22 cellular contexts compared by ENCODE assay signal in the genomic region with DNA sequence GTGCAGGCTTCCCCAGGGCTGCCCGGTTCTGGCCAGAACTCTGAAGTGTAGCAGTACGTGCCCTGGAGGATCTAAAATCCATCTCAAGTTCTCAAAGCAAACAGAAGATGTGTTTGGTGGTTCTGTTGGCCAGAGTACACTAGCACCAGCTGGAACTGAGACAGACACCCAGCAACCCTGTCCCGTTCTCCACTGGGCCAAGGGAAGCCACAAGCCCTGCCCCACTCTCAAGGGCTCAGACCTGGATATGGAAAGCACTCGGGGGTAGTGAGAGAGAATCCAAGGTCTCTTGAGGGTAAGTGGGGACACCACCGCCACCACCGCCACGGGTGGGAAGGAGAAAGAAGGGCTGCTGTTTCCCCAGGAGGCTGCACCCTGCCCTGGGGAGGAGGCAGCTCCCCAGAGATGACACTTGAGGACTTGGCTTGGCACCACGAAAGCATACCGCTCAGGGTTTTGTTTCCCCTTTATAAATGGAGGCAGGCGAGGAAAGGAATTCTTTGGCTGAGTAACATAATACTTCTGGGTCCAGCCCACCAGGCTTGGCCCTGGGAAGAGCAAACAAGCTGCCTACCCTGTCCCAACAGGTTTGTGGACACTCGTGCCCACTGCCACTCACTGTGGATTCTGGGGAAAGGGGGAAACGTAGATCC. TPM values are rescaled to one million over a fixed set of nuclear protein-coding genes. Genes with fewer than 3 reads are reported as not detected.
A peak's percentile ranks its signal among the peaks of the same experiment; 100 is the strongest.
DNase-seq lines count a peak whose midpoint lies in the region; ATAC-seq, FAIRE-seq and TF ChIP-seq lines count a peak whose summit lies in the region.
"Had no signal": no experiment of that assay in that cellular context is flagged by ENCODE, and none has a peak within 500 bp of the region (broad histone marks: within the 10 kb centered on the region; RNA-seq: fewer than 3 reads in every experiment).

No MANE protein-coding gene starts in this region.

- H3K4me3 ChIP-seq in BLaER1 treated with 17β-estradiol and CSF1 and Interleukin-3, amounts not matched to agents 10 nM and 100 nM, result no peak overlapping the region
- H3K4me3 ChIP-seq in lower lobe of right lung, result no peak overlapping the region
- H3K4me3 ChIP-seq: dorsolateral prefrontal cortex, K562, mucosa of descending colon, right atrium auricular region had no signal

- H3K9me3 ChIP-seq in BLaER1 treated with 17β-estradiol and CSF1 and Interleukin-3, amounts not matched to agents 10 nM and 100 nM (replicated peaks in 1 of 11), result no peaks in the 10 kb centered on the region
- no peaks in the 10 kb centered on the region for H3K9me3 ChIP-seq in lower lobe of right lung
- H3K9me3 ChIP-seq: mucosa of descending colon, neutrophil, right atrium auricular region had no signal

- TF ChIP-seq CTCF in lower lobe of right lung (IDR thresholded peaks at IDR 0.05), result no peak

- H3K36me3 ChIP-seq in BLaER1 treated with 17β-estradiol and CSF1 and Interleukin-3, amounts not matched to agents 10 nM and 100 nM, result no peaks in the 10 kb centered on the region
- no peaks in the 10 kb centered on the region for H3K36me3 ChIP-seq in lower lobe of right lung
- H3K36me3 ChIP-seq: neutrophil, right atrium auricular region had no signal

- H3K27me3 ChIP-seq in BLaER1 treated with 17β-estradiol and CSF1 and Interleukin-3, amounts not matched to agents 10 nM and 100 nM, result no peaks in the 10 kb centered on the region
- H3K27me3 ChIP-seq in lower lobe of right lung (ENCODE audit: low read depth), result no peaks in the 10 kb centered on the region
- H3K27me3 ChIP-seq: right atrium auricular region had no signal

- FAIRE-seq in GM12892 (lab: Jason Lieb, UNC), result peak; percentile 85
- FAIRE-seq: frontal cortex, K562 had no signal

- H4K20me1 ChIP-seq in BLaER1 treated with 17β-estradiol and CSF1 and Interleukin-3, amounts not matched to agents 10 nM and 100 nM, result no peaks in the 10 kb centered on the region; a peak in 1 of 22 replicates

- TF ChIP-seq POLR2A in GM12892 (IDR thresholded peaks at IDR 0.05; ENCODE audit: low read depth, low read length), result no peak

- 0 out of 22 replicates have a peak overlapping the region, but pooled peaks of 1 of the 11 experiments have one; percentile 18 for H3K9ac ChIP-seq in BLaER1 treated with 17β-estradiol and CSF1 and Interleukin-3, amounts not matched to agents 10 nM and 100 nM

- intact Hi-C loops in lower lobe of right lung (cut with DNase I), result no loop called here

- H3K4me1 ChIP-seq in BLaER1 treated with 17β-estradiol and CSF1 and Interleukin-3, amounts not matched to agents 10 nM and 100 nM, result peaks cover 21 to 63% (median 55%) of the 10 kb centered on the region in 10 experiments
- no peaks in the 10 kb centered on the region for H3K4me1 ChIP-seq in lower lobe of right lung

- peak overlapping the region in 9 of 11 experiments; percentile 49 to 95 (median 82); a peak in 17 of 22 replicates for H3K4me2 ChIP-seq in BLaER1 treated with 17β-estradiol and CSF1 and Interleukin-3, amounts not matched to agents 10 nM and 100 nM

- DNase-seq in GM12892 (ENCODE audit: insufficient read length), result no peak
- peak; percentile 43 for DNase-seq in NCI-H2107 (lab: John Stamatoyannopoulos, UW)
- no peak for DNase-seq in lower lobe of right lung
- no peak for DNase-seq in Kasumi-1 (lab: John Stamatoyannopoulos, UW)
- DNase-seq in mesenteric fat pad (ENCODE audit: low spot score), result no peak
- DNase-seq: activated naive CD8-positive, alpha-beta T cell treated with anti-CD3 and anti-CD28 coated beads, Interleukin-2, amount 50 U/mL, for 24 hours; CD8-positive, alpha-beta T cell; dorsolateral prefrontal cortex; HFFc6; mucosa of descending colon; NCI-H526 treated with DMSO at 0.1 percent for 48 hours; stimulated activated naive CD4-positive, alpha-beta T cell treated with Interleukin-2 at 50 U/mL for 16 hours; T-helper 9 cell had no signal

- peak; percentile 40 to 45 for ATAC-seq in lower lobe of right lung
- ATAC-seq in GM18858 (IDR thresholded peaks at IDR 0.05; ENCODE audit: unreplicated experiment), result no peak
- no peak for ATAC-seq in GM21576 (IDR thresholded peaks at IDR 0.05; ENCODE audit: unreplicated experiment)
- ATAC-seq: activated CD4-positive, CD25-positive, alpha-beta regulatory T cell treated with anti-CD3 and anti-CD28 coated beads, Interleukin-2, amount 50 U/mL, for 24 hours; activated naive CD8-positive, alpha-beta T cell treated with anti-CD3 and anti-CD28 coated beads, Interleukin-2, amount 50 U/mL, for 24 hours; CD8-positive, alpha-beta T cell; K562; mucosa of descending colon had no signal

- H3K27ac ChIP-seq in BLaER1 treated with 17β-estradiol and CSF1 and Interleukin-3, amounts not matched to agents 10 nM and 100 nM, result peak overlapping the region in 4 of 11 experiments; percentile 1 to 36 (median 28); a peak in 4 of 22 replicates
- no peak overlapping the region for H3K27ac ChIP-seq in lower lobe of right lung
- H3K27ac ChIP-seq: dorsolateral prefrontal cortex, neutrophil, right atrium auricular region had no signal

RNA-seq across cellular contexts. Expression of gene POU2AF1, which starts 56.1 kb away (rescaled TPM):
- 151 TPM for polyA plus RNA-seq in GM12892 (2012; ENCODE audit: missing spikeins)
- total RNA-seq in lower lobe of right lung, result 3.4 TPM
- 0.10 TPM for total RNA-seq in mesenteric fat pad
- total RNA-seq: epithelial cell of proximal tubule, frontal cortex, HFFc6 had no signal
- polyA plus RNA-seq: K562 had no signal

Comparison
In these comparisons a context has a peak if more than half of its experiments do, and no peak if none do; other contexts are left out.
1. ATAC-seq: peak in lower lobe of right lung (2 of 2); none in GM18858 (single experiment) and GM21576 (single experiment).